ENCODE assay signal across 8 cellular contexts in the genomic region with DNA sequence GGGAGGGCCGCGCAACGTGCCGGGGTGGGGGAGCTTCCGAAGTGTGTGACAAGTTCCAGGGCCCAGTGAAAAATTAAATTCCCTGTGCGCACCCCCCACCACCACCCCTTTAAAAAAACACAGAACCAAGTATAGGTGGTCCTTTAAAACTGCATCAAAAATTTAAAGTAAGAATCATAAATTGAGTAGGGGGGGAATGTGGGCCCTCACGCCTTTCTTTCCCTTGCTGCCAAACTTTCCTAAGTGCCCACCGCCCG. TPM values are rescaled to one million over a fixed set of nuclear protein-coding genes. Genes with fewer than 3 reads are reported as not detected.
DNase-seq lines count a peak whose midpoint lies in the region; ATAC-seq and TF ChIP-seq lines count a peak whose summit lies in the region.

No MANE protein-coding gene starts in this region.

- WGBS in gastroesophageal sphincter (ENCODE audit: low coverage in 1 of 2), 2 donors: 13 to 39% methylated on average over 4 to 5 of the region's 9 CpGs

- peak overlapping the region; percentile 85 for H3K4me2 ChIP-seq in GM23338

- H3K36me3 Mint-ChIP-seq in GM23338 (ENCODE audit: low read depth): peaks cover 19% of the 10 kb centered on the region

- DNase-seq in GM23338 (ENCODE audit: low spot score) (no peak), SJCRH30 (no peak), gastrocnemius medialis (no peak), NCI-H1436 (lab: John Stamatoyannopoulos, UW) (no peak), activated gamma-delta T cell (lab: John Stamatoyannopoulos, UW) (no peak), GM20000 (ENCODE audit: low spot score) (no peak)

- H3K27me3 ChIP-seq in GM23338 (ENCODE audit: insufficient read depth): no peaks in the 10 kb centered on the region
- H3K27me3 ChIP-seq in SJCRH30: no peaks in the 10 kb centered on the region
- peaks cover 100% of the 10 kb centered on the region for H3K27me3 ChIP-seq in gastroesophageal sphincter
- peaks cover 71 to 94% (median 93%) of the 10 kb centered on the region in 3 donors for H3K27me3 ChIP-seq in gastrocnemius medialis

- no peak for TF ChIP-seq POLR2A in gastroesophageal sphincter (IDR thresholded peaks at IDR 0.05)
- TF ChIP-seq POLR2A in gastrocnemius medialis (IDR thresholded peaks at IDR 0.05): no peak

- no peak for ATAC-seq in GM23338
- no peak for ATAC-seq in gastroesophageal sphincter
- ATAC-seq in gastrocnemius medialis: no peak
- ATAC-seq in HG03139 (IDR thresholded peaks at IDR 0.05; ENCODE audit: unreplicated experiment): no peak

- peaks cover 72% of the 10 kb centered on the region for H3K79me2 ChIP-seq in GM23338 (replicated peaks; ENCODE audit: insufficient read depth)

- peaks cover 13% of the 10 kb centered on the region; the same call in 1 of the 2 replicates for H3F3A ChIP-seq in GM23338 (replicated peaks; ENCODE audit: low read depth)

- peak overlapping the region; percentile 82 for H3K27ac ChIP-seq in GM23338 (ENCODE audit: low read depth)
- H3K27ac ChIP-seq in SJCRH30: peak overlapping the region; percentile 78
- peak overlapping the region in 3 of 4 donors; percentile 79 to 82 (median 81) for H3K27ac ChIP-seq in gastroesophageal sphincter
- no peak overlapping the region for H3K27ac ChIP-seq in gastrocnemius medialis

- in situ Hi-C loops in gastrocnemius medialis (cut with MboI; ENCODE audit: low sequenced_read_pairs in 4 of 4): loop anchor here in 2 of 4 donors (25.0 kb wide), 2 partner anchors 1239 to 1264 kb away; no protein-coding TSS in a partner anchor

- H3K27me3 Mint-ChIP-seq in GM23338 (ENCODE audit: insufficient read depth, low read depth, poor library complexity): peaks cover 4% of the 10 kb centered on the region

- H3K9me3 ChIP-seq in SJCRH30 (replicated peaks) (no peaks in the 10 kb centered on the region), gastroesophageal sphincter (no peaks in the 10 kb centered on the region), gastrocnemius medialis (no peaks in the 10 kb centered on the region)

- peak overlapping the region; percentile 89 for H3K4me3 ChIP-seq in GM23338
- H3K4me3 ChIP-seq in SJCRH30: peak overlapping the region; percentile 79
- H3K4me3 ChIP-seq in gastroesophageal sphincter: peak overlapping the region; percentile 70 to 90
- peak overlapping the region in 3 of 4 donors; percentile 63 to 79 (median 70) for H3K4me3 ChIP-seq in gastrocnemius medialis

- peak overlapping the region; percentile 86; the same call in 1 of the 2 replicates for H3K27ac Mint-ChIP-seq in GM23338

- intact Hi-C loops in gastrocnemius medialis (cut with DNase I; ENCODE audit: low total_unique reads): loop anchor here (5.0 kb wide), 1 partner anchor 1249 kb away; no protein-coding TSS in a partner anchor

- H3K9me3 Mint-ChIP-seq in GM23338: no peaks in the 10 kb centered on the region; the same call in 2 of the 3 replicates

- H3K4me1 Mint-ChIP-seq in GM23338: peaks cover 29% of the 10 kb centered on the region

- peaks cover 2% of the 10 kb centered on the region; the same call in 1 of the 2 replicates for H3K36me3 ChIP-seq in GM23338 (ENCODE audit: insufficient read depth)
- 0 out of 2 replicates have a peak, but pooled peaks cover 4% of the 10 kb centered on the region for H3K36me3 ChIP-seq in SJCRH30
- H3K36me3 ChIP-seq in gastroesophageal sphincter: no peaks in the 10 kb centered on the region
- no peaks in the 10 kb centered on the region for H3K36me3 ChIP-seq in gastrocnemius medialis

- H4K20me1 ChIP-seq in GM23338 (replicated peaks; ENCODE audit: insufficient read depth): peaks cover 12% of the 10 kb centered on the region

- H3K4me3 Mint-ChIP-seq in GM23338: peak overlapping the region; percentile 97

- peaks cover 20% of the 10 kb centered on the region for H3K4me1 ChIP-seq in GM23338 (ENCODE audit: insufficient read depth)
- H3K4me1 ChIP-seq in SJCRH30: peaks cover 4% of the 10 kb centered on the region
- peaks cover 0 to 83% (median 38%) of the 10 kb centered on the region in 3 donors for H3K4me1 ChIP-seq in gastroesophageal sphincter
- peaks cover 40 to 55% of the 10 kb centered on the region in 2 donors for H3K4me1 ChIP-seq in gastrocnemius medialis

- H3K9me2 ChIP-seq in GM23338 (ENCODE audit: insufficient read depth): no peaks in the 10 kb centered on the region

- no peak overlapping the region for H2AFZ ChIP-seq in GM23338

- TF ChIP-seq CTCF in GM23338 (conservative IDR thresholded peaks at IDR 0.05; ENCODE audit: low read depth in 2 of 2): no peak
- TF ChIP-seq CTCF in gastroesophageal sphincter (IDR thresholded peaks at IDR 0.05): no peak
- TF ChIP-seq CTCF in gastrocnemius medialis (IDR thresholded peaks at IDR 0.05 in 4 of 5, conservative IDR thresholded peaks at IDR 0.05 in 1 of 5): no peak
- no peak for TF ChIP-seq CTCF in GM20000 (IDR thresholded peaks at IDR 0.05; ENCODE audit: extremely low read depth, missing control alignments)

- TF ChIP-seq EP300 in gastroesophageal sphincter (IDR thresholded peaks at IDR 0.05): no peak

TF ChIP-seq in GM23338, 12 proteins besides CTCF, POLR2A, EP300 and RAD21 (continues in another document):
- no peak for TF ChIP-seq EZH2phosphoT487 (IDR thresholded peaks at IDR 0.05; ENCODE audit: unreplicated experiment)
- no peak for TF ChIP-seq EZH2 (IDR thresholded peaks at IDR 0.05; ENCODE audit: low read depth, unreplicated experiment)
- TF ChIP-seq, protein P1, sequence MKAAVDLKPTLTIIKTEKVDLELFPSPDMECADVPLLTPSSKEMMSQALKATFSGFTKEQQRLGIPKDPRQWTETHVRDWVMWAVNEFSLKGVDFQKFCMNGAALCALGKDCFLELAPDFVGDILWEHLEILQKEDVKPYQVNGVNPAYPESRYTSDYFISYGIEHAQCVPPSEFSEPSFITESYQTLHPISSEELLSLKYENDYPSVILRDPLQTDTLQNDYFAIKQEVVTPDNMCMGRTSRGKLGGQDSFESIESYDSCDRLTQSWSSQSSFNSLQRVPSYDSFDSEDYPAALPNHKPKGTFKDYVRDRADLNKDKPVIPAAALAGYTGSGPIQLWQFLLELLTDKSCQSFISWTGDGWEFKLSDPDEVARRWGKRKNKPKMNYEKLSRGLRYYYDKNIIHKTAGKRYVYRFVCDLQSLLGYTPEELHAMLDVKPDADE (IDR thresholded peaks at IDR 0.05): no peak
- no peak for TF ChIP-seq ZNF114 (CRISPR knock-in tag; IDR thresholded peaks at IDR 0.05)
- no peak for TF ChIP-seq CREB1 (CRISPR knock-in tag; IDR thresholded peaks at IDR 0.05; ENCODE audit: low read depth)
- TF ChIP-seq STAT1 (IDR thresholded peaks at IDR 0.05; ENCODE audit: unreplicated experiment): no peak
- TF ChIP-seq, protein P2, sequence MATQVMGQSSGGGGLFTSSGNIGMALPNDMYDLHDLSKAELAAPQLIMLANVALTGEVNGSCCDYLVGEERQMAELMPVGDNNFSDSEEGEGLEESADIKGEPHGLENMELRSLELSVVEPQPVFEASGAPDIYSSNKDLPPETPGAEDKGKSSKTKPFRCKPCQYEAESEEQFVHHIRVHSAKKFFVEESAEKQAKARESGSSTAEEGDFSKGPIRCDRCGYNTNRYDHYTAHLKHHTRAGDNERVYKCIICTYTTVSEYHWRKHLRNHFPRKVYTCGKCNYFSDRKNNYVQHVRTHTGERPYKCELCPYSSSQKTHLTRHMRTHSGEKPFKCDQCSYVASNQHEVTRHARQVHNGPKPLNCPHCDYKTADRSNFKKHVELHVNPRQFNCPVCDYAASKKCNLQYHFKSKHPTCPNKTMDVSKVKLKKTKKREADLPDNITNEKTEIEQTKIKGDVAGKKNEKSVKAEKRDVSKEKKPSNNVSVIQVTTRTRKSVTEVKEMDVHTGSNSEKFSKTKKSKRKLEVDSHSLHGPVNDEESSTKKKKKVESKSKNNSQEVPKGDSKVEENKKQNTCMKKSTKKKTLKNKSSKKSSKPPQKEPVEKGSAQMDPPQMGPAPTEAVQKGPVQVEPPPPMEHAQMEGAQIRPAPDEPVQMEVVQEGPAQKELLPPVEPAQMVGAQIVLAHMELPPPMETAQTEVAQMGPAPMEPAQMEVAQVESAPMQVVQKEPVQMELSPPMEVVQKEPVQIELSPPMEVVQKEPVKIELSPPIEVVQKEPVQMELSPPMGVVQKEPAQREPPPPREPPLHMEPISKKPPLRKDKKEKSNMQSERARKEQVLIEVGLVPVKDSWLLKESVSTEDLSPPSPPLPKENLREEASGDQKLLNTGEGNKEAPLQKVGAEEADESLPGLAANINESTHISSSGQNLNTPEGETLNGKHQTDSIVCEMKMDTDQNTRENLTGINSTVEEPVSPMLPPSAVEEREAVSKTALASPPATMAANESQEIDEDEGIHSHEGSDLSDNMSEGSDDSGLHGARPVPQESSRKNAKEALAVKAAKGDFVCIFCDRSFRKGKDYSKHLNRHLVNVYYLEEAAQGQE (IDR thresholded peaks at IDR 0.05; ENCODE audit: unreplicated experiment): no peak

RNA-seq across cellular contexts. Expression of a gene that starts 2.5 kb away (rescaled TPM):
- 49.2 and 57.5 TPM in 2 replicates for total RNA-seq in GM23338 (2014; rRNA removed; shearing (Covaris generic))
- polyA plus RNA-seq in GM23338 (2016; fragmentation: Nextera tagmentation; extraction: Ambion mirVana): 72.5 and 77.6 TPM in 2 replicates
- 23.1 and 29.7 TPM in 2 replicates for total RNA-seq in SJCRH30 (2014; rRNA removed; shearing (Covaris generic))
- total RNA-seq in gastroesophageal sphincter (10 to 100 TPM in 1 of 4 donors, 1 to 10 TPM in 3; 3.6 to 10.6 (median 8.1) TPM), gastrocnemius medialis (1 to 10 TPM in 1 of 4 donors, under 1 TPM in 2, not detected in 1; 0.04 to 1.0 (median 0.07) TPM)

Comparison
In these comparisons a context has a peak if more than half of its experiments do, and no peak if none do; other contexts are left out.
1. H3K27ac ChIP-seq: peak in GM23338 (single experiment), SJCRH30 (single experiment) and gastroesophageal sphincter (3 of 4); none in gastrocnemius medialis (0 of 4).
2. Peak in every context shown above with its lines, with median percentiles within 50 percentile points of each other: H3K4me3 ChIP-seq.